Comparison of ENCODE assay signal across 8 cellular contexts in the genomic region with DNA sequence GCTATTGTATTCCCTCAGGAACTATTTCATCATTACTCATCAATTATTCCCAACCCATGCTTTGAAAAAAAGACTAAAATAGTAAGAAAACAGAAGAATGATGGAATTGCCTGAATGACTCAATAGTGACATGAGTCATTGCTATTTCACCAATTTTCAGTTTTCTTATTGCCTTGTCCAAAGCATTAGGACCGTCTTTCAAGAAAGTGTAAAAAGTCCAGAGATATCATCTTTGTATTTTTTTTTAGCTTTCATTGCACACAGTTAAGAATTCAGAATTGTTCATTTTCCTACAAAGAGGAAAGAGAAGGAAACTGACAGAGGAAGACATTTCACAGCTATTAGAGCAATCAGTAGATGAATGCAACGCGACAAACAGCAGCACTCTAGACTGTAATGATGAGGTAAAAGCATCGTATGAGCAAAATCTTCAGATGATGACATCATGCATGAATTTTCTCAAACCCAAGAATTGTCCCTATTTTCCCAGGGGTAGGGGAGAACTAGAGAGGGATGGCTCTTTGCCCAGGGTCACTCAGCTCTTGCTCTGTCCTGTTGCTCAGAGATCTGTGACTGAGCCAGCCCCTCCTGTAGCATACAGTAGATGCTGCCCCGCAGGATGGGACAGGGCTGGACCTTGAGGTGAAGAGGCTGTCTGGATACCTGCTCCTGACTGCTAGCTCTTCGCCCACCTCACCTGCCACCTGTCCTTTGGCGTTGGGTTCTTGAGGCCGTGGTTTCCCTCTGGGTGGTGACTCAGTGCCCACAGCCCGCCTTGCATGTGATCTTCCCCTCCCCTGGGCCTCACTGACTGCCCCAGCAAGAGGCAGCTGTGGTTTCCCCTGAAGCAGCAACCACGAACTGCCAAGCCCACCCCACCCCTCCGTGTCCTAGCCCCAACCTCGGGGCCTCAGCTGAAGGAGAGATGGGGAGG.
DNase-seq lines count a peak whose midpoint lies in the region; ATAC-seq and TF ChIP-seq lines count a peak whose summit lies in the region.

No MANE protein-coding gene starts in this region.

- no peak for TF ChIP-seq POLR2A in NB4 (IDR thresholded peaks at IDR 0.05; ENCODE audit: extremely low read depth, insufficient read length)

- no peak for TF ChIP-seq CTCF in GM12865 (IDR thresholded peaks at IDR 0.05; ENCODE audit: insufficient read depth, low read depth, low read length, missing control alignments)
- no peak for TF ChIP-seq CTCF in NB4 (IDR thresholded peaks at IDR 0.05; ENCODE audit: low read depth, low read length)
- no peak for TF ChIP-seq CTCF in foreskin fibroblast (IDR thresholded peaks at IDR 0.05; ENCODE audit: low read depth, low read length)
- TF ChIP-seq CTCF in coronary artery (IDR thresholded peaks at IDR 0.05) = no peak

- H3K4me3 ChIP-seq in GM12865 (ENCODE audit: low read depth, low read length) = no peak overlapping the region
- H3K4me3 ChIP-seq in NB4 (ENCODE audit: low read depth, low read length) = peak overlapping the region; percentile 37
- H3K4me3 ChIP-seq in foreskin fibroblast (ENCODE audit: low read depth in 1 of 2, low read length in 2 of 2) = no peak overlapping the region
- no peak overlapping the region for H3K4me3 ChIP-seq in coronary artery

- ATAC-seq in HG03378 (IDR thresholded peaks at IDR 0.05; ENCODE audit: unreplicated experiment) (no peak), HG02938 (IDR thresholded peaks at IDR 0.05; ENCODE audit: unreplicated experiment) (no peak)

- peak; percentile 87 for DNase-seq in GM12865 (ENCODE audit: low read depth)
- peak; percentile 99 for DNase-seq in NB4 (ENCODE audit: low read depth)
- DNase-seq in activated T-cell treated with anti-CD3 and anti-CD28 coated beads for 1 hour (ENCODE audit: low read depth) = peak; percentile 26
- peak; percentile 83 to 90 for DNase-seq in foreskin fibroblast
- DNase-seq in stimulated activated CD8-positive, alpha-beta memory T cell treated with anti-CD3 and anti-CD28 coated beads, Interleukin-12 subunit alpha, Interleukin-12 subunit beta, amount 100 ng/mL, for 1 hour (ENCODE audit: low read depth) = peak; percentile 41
- no peak for DNase-seq in coronary artery (ENCODE audit: low spot score)

- peak overlapping the region in 1 of 2 donors; percentile 5 for H3K27ac ChIP-seq in coronary artery
